ENCODE assay signal across 8 cellular contexts in genomic region chr6:46491789-46492547, GRCh38. TPM values are rescaled to one million over a fixed set of nuclear protein-coding genes. Genes with fewer than 3 reads are reported as not detected.
DNase-seq lines count a peak whose midpoint lies in the region; ATAC-seq and TF ChIP-seq lines count a peak whose summit lies in the region.

No MANE protein-coding gene starts in this region.

- ATAC-seq in GM19452 (IDR thresholded peaks at IDR 0.05; ENCODE audit: unreplicated experiment) (peak; percentile 23), HG03460 (IDR thresholded peaks at IDR 0.05; ENCODE audit: unreplicated experiment) (no peak)

- no peaks in the 10 kb centered on the region for H3K36me3 Mint-ChIP-seq in activated T-helper 2 cell treated with anti-CD3 and anti-CD28 coated beads, Interferon-gamma antibody, Interleukin-2, Interleukin-4, amounts not matched to agents 10 μg/mL and 5 μg/mL and 100 μg/mL, durations not matched to agents 14 hours and 24 hours and 36 hours (ENCODE audit: low read depth)
- no peaks in the 10 kb centered on the region for H3K36me3 Mint-ChIP-seq in nephron progenitor cell (ENCODE audit: low read depth)

- no peak overlapping the region for H3K27ac Mint-ChIP-seq in activated T-helper 2 cell treated with anti-CD3 and anti-CD28 coated beads, Interferon-gamma antibody, Interleukin-2, Interleukin-4, amounts not matched to agents 10 μg/mL and 5 μg/mL and 100 μg/mL, durations not matched to agents 14 hours and 24 hours and 36 hours
- H3K27ac Mint-ChIP-seq in nephron progenitor cell: no peak overlapping the region

- DNase-seq in COLO668 (lab: John Stamatoyannopoulos, UW; ENCODE audit: unreplicated experiment): peak; percentile 33
- peak; percentile 43 for DNase-seq in LoVo (ENCODE audit: low spot score)
- DNase-seq in activated T-helper 2 cell treated with anti-CD3 and anti-CD28 coated beads, Interferon-gamma antibody, Interleukin-2, Interleukin-4, amounts not matched to agents 10 μg/mL and 5 μg/mL and 100 μg/mL, durations not matched to agents 14 hours and 24 hours and 36 hours (ENCODE audit: low spot score): no peak
- DNase-seq in glomerular visceral epithelial cell (ENCODE audit: extremely low spot score): peak; percentile 9
- DNase-seq in nephron progenitor cell: peak; percentile 57
- no peak for DNase-seq in activated gamma-delta T cell treated with Interleukin-2 at 50 U/mL for 16 hours

- H3K4me3 Mint-ChIP-seq in activated T-helper 2 cell treated with anti-CD3 and anti-CD28 coated beads, Interferon-gamma antibody, Interleukin-2, Interleukin-4, amounts not matched to agents 10 μg/mL and 5 μg/mL and 100 μg/mL, durations not matched to agents 14 hours and 24 hours and 36 hours (ENCODE audit: low read depth): peak overlapping the region; percentile 5
- H3K4me3 Mint-ChIP-seq in nephron progenitor cell: peak overlapping the region; percentile 71

- peaks cover 63% of the 10 kb centered on the region for H3K27me3 Mint-ChIP-seq in activated T-helper 2 cell treated with anti-CD3 and anti-CD28 coated beads, Interferon-gamma antibody, Interleukin-2, Interleukin-4, amounts not matched to agents 10 μg/mL and 5 μg/mL and 100 μg/mL, durations not matched to agents 14 hours and 24 hours and 36 hours (ENCODE audit: low read depth)
- H3K27me3 Mint-ChIP-seq in nephron progenitor cell (ENCODE audit: low read depth, poor library complexity): peaks cover 67% of the 10 kb centered on the region

- H3K4me1 Mint-ChIP-seq in activated T-helper 2 cell treated with anti-CD3 and anti-CD28 coated beads, Interferon-gamma antibody, Interleukin-2, Interleukin-4, amounts not matched to agents 10 μg/mL and 5 μg/mL and 100 μg/mL, durations not matched to agents 14 hours and 24 hours and 36 hours (ENCODE audit: low read depth): no peaks in the 10 kb centered on the region
- H3K4me1 Mint-ChIP-seq in nephron progenitor cell: peaks cover 15% of the 10 kb centered on the region

- no peaks in the 10 kb centered on the region for H3K9me3 Mint-ChIP-seq in activated T-helper 2 cell treated with anti-CD3 and anti-CD28 coated beads, Interferon-gamma antibody, Interleukin-2, Interleukin-4, amounts not matched to agents 10 μg/mL and 5 μg/mL and 100 μg/mL, durations not matched to agents 14 hours and 24 hours and 36 hours
- no peaks in the 10 kb centered on the region for H3K9me3 Mint-ChIP-seq in nephron progenitor cell

- peak; percentile 35 for TF ChIP-seq CTCF in nephron progenitor cell (IDR thresholded peaks at IDR 0.05)

- intact Hi-C loops in activated T-helper 2 cell treated with anti-CD3 and anti-CD28 coated beads, Interferon-gamma antibody, Interleukin-2, Interleukin-4, amounts not matched to agents 10 μg/mL and 5 μg/mL and 100 μg/mL, durations not matched to agents 14 hours and 24 hours and 36 hours (cut with micrococcal nuclease): loop anchor here (10.0 kb wide), 1 partner anchor 397 kb away; no protein-coding TSS in a partner anchor

RNA-seq across cellular contexts. Expression of gene RCAN2, which starts 0.7 kb away (rescaled TPM):
- not detected in 2 replicates for total RNA-seq in activated T-helper 2 cell treated with anti-CD3 and anti-CD28 coated beads, Interferon-gamma antibody, Interleukin-2, Interleukin-4, amounts not matched to agents 10 μg/mL and 5 μg/mL and 100 μg/mL, durations not matched to agents 14 hours and 24 hours and 36 hours

Comparison
In these comparisons a context has a peak if more than half of its experiments do, and no peak if none do; other contexts are left out.
1. DNase-seq: peak in COLO668 (single experiment), LoVo (single experiment), glomerular visceral epithelial cell (single experiment) and nephron progenitor cell (single experiment); none in activated T-helper 2 cell treated with anti-CD3 and anti-CD28 coated beads, Interferon-gamma antibody, Interleukin-2, Interleukin-4, amounts not matched to agents 10 μg/mL and 5 μg/mL and 100 μg/mL, durations not matched to agents 14 hours and 24 hours and 36 hours (single experiment) and activated gamma-delta T cell treated with Interleukin-2 at 50 U/mL for 16 hours (single experiment).